16 cellular contexts compared by ENCODE assay signal in the genomic region with DNA sequence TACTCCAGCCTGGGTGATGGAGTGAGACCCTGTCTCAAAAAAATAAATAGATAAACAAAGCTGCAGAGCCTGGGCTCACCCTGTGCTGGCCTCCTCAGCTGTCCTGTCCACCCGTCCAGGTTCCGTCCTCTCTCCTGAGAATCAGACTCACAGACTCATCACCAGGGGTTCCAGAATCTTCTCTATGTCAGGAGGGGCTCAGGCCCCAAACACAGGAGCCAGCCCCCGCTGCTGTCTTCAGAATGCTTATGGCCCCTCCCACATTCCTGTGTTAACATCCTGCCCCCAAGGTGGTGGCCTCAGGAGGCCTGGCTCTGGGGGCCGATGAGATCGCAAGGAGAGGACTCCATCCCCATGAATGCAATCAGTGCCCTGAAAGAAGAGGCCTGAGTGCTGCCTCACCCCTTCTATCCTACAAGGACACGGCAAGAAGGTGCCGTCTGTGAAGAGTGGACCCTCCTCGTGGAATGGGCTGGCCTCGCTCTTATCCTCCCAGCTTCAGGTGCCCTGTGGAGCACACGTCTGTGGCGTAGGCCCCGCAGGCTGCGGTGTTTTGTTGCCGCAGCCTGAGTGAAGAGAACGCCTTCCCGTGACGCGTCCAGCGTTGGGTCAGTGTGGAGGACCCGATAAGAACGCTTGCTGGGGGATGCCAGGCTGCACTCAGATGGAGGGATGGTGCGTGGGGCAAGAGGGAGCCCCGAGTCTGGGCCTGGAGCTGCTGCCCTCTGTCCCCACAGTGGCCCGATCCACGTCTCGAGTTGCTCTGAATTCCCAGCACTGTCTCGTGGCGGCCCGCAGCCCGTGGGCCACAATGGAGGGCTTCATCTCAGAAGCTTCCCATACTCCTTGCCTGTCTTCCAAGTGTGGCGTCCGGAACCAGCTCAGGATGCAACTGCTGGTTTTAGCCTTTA.
"Had no signal": no experiment of that assay in that cellular context is flagged by ENCODE, and none has a peak within 500 bp of the region (broad histone marks: within the 10 kb centered on the region; RNA-seq: fewer than 3 reads in every experiment).

No MANE protein-coding gene starts in this region.

- H3K27me3 ChIP-seq: gastrocnemius medialis, heart left ventricle, left lung, neutrophil, tibial artery, vagina had no signal

- FAIRE-seq: astrocyte, bronchial epithelial cell had no signal

- H3K4me3 ChIP-seq: gastrocnemius medialis, heart left ventricle, left lung, tibial artery, vagina had no signal

- H3K27ac ChIP-seq: gastrocnemius medialis, heart left ventricle, left lung, neutrophil, tibial artery, vagina had no signal

- H3K36me3 ChIP-seq: gastrocnemius medialis, vagina had no signal

- DNase-seq: activated CD4-positive, alpha-beta T cell treated with anti-CD3 and anti-CD28 coated beads, Interleukin-2, amount 10 ng/mL, durations not matched to agents 24 days and 14 days; activated CD4-positive, CD25-positive, alpha-beta regulatory T cell; activated CD8-positive, alpha-beta memory T cell treated with anti-CD3 and anti-CD28 coated beads, Interleukin-2, amount 50 U/mL, for 4 hours; activated CD8-positive, alpha-beta T cell treated with anti-CD3 and anti-CD28 coated beads, Interleukin-2, amount 10 ng/mL, durations not matched to agents 7 days and 5 days; activated naive CD4-positive, alpha-beta T cell treated with Interleukin-2 at 50 U/mL for 16 hours; erythroblast; gastrocnemius medialis; natural killer cell; stimulated activated CD4-positive, alpha-beta T cell treated with anti-CD3 and anti-CD28 coated beads, Interleukin-2, amount 100 ng/mL, for 48 hours; tibial artery had no signal

- H3K9me3 ChIP-seq: gastrocnemius medialis, neutrophil had no signal
